In genomic region chr9:136996361-136997281, GRCh38 we compare ENCODE assay signal across 1 cellular context.
TF ChIP-seq lines count a peak whose summit lies in the region.

A gene with protein sequence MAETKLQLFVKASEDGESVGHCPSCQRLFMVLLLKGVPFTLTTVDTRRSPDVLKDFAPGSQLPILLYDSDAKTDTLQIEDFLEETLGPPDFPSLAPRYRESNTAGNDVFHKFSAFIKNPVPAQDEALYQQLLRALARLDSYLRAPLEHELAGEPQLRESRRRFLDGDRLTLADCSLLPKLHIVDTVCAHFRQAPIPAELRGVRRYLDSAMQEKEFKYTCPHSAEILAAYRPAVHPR (minus strand): TSS chr9:136996568. CDS start chr9:136996543, 25 bp downstream.

TF ChIP-seq in HepG2, 621 proteins besides CTCF, POLR2A, EP300 and RAD21 (continued from another document):
- peak; percentile 38; the same call in 1 of the 2 replicates for TF ChIP-seq IKZF5 (CRISPR knock-in tag; IDR thresholded peaks at IDR 0.05)
